8 cellular contexts compared by ENCODE assay signal in genomic region chr5:176122361-176122760, GRCh38.
A peak's percentile ranks its signal among the peaks of the same experiment; 100 is the strongest.
DNase-seq lines count a peak whose midpoint lies in the region; ATAC-seq, FAIRE-seq and TF ChIP-seq lines count a peak whose summit lies in the region.
"Not testable (repeated sequence)": the region's sequence is repeated elsewhere in the genome, so short reads cannot be mapped to it uniquely, and the experiment has no call there.

No MANE protein-coding gene starts in this region.

- not testable (repeated sequence) for H3K27me3 Mint-ChIP-seq in T-helper 17 cell

- not testable (repeated sequence) for H3K27me3 ChIP-seq in RWPE2 (ENCODE audit: insufficient read depth, poor library complexity, severe bottlenecking); SJCRH30; mammary epithelial cell (ENCODE audit: insufficient read depth, low read length); bronchial epithelial cell (ENCODE audit: control insufficient read depth, insufficient read depth, low read length); foreskin keratinocyte; keratinocyte (ENCODE audit: control insufficient read depth, extremely low read depth, insufficient read depth, low read length)

- dilution Hi-C loops in mammary epithelial cell (cut with HindIII; ENCODE audit: low sequenced_read_pairs); keratinocyte (cut with MboI; ENCODE audit: extremely low pct_ligation_motif_present, low sequenced_read_pairs): not testable (repeated sequence)

- H3K4me1 Mint-ChIP-seq in T-helper 17 cell, result not testable (repeated sequence)

- peak overlapping the region; percentile 49 for H3K27ac Mint-ChIP-seq in T-helper 17 cell

- BruUV-seq in mammary epithelial cell (replicated peaks; lab: Mats Ljungman, UMichigan), result not testable (repeated sequence)

- CTCF ChIA-PET in mammary epithelial cell (lab: Charles Lee; ENCODE audit: low non-redundant PET), result not testable (repeated sequence)

- H2AFZ ChIP-seq in mammary epithelial cell (ENCODE audit: low read depth, low read length); keratinocyte (ENCODE audit: control insufficient read depth, low read length): not testable (repeated sequence)

- DNase-seq in RWPE2 (ENCODE audit: low spot score); T-helper 17 cell: not testable (repeated sequence)
- DNase-seq in SJCRH30 (peak; percentile 20 to 44), mammary epithelial cell (peak; percentile 64), bronchial epithelial cell (ENCODE audit: low read depth) (peak; percentile 29), epithelial cell of esophagus (ENCODE audit: low read depth) (peak; percentile 22), foreskin keratinocyte (peak; percentile 37 to 67), keratinocyte (ENCODE audit: low read depth, low spot score) (peak; percentile 19)

- not testable (repeated sequence) for H3K4me1 ChIP-seq in RWPE2 (ENCODE audit: insufficient read depth, poor library complexity, severe bottlenecking); SJCRH30; mammary epithelial cell (ENCODE audit: insufficient read depth, low read length); foreskin keratinocyte; keratinocyte (ENCODE audit: control insufficient read depth, extremely low read depth, insufficient read depth, low read length)

- H4K20me1 ChIP-seq in mammary epithelial cell (ENCODE audit: insufficient read depth, low read length); keratinocyte (ENCODE audit: control insufficient read depth, extremely low read depth, insufficient read depth, low read length): not testable (repeated sequence)

- WGBS in mammary epithelial cell (ENCODE audit: low coverage, missing lambda C conversion rate), result 0% methylated on average over 1 of the region's 2 CpGs

- intact Hi-C loops in mammary epithelial cell (cut with micrococcal nuclease), result not testable (repeated sequence)

- not testable (repeated sequence) for H3K36me3 Mint-ChIP-seq in T-helper 17 cell (ENCODE audit: low read depth)

- not testable (repeated sequence) for H3K27ac ChIP-seq in RWPE2 (ENCODE audit: poor library complexity, severe bottlenecking); SJCRH30; mammary epithelial cell (ENCODE audit: insufficient read depth, low read depth, low read length); foreskin keratinocyte; keratinocyte (ENCODE audit: control insufficient read depth, insufficient read depth, low read length)

- not testable (repeated sequence) for H3K36me3 ChIP-seq in RWPE2 (ENCODE audit: low read depth); SJCRH30; mammary epithelial cell (ENCODE audit: insufficient read depth, low read length); bronchial epithelial cell (ENCODE audit: control insufficient read depth, insufficient read depth, low read length); keratinocyte (ENCODE audit: control insufficient read depth in 2 of 2, extremely low read depth in 1 of 2, insufficient read depth in 2 of 2, low read length in 2 of 2)

- peak; percentile 89 for ATAC-seq in RWPE2 (ENCODE audit: low read depth)
- ATAC-seq in T-helper 17 cell, result not testable (repeated sequence)
- peak; percentile 81 for ATAC-seq in foreskin keratinocyte

- H3K4me3 ChIP-seq in RWPE2 (ENCODE audit: severe bottlenecking); SJCRH30; mammary epithelial cell (replicated peaks in 1 of 3; ENCODE audit: insufficient read depth in 1 of 3, low read depth in 2 of 3, low read length in 3 of 3); bronchial epithelial cell (ENCODE audit: low read depth, low read length); epithelial cell of esophagus (ENCODE audit: low read length); keratinocyte (ENCODE audit: control insufficient read depth in 2 of 3, extremely low read depth in 1 of 3, insufficient read depth in 2 of 3, low read depth in 1 of 3, low read length in 3 of 3): not testable (repeated sequence)

- not testable (repeated sequence) for H3K4me3 Mint-ChIP-seq in T-helper 17 cell

- not testable (repeated sequence) for TF ChIP-seq CTCF in RWPE2 (IDR thresholded peaks at IDR 0.05; ENCODE audit: poor library complexity, severe bottlenecking); mammary epithelial cell (conservative IDR thresholded peaks at IDR 0.05 in 1 of 2, IDR thresholded peaks at IDR 0.05 in 1 of 2; ENCODE audit: extremely low read depth in 1 of 2, insufficient read depth in 1 of 2, low read depth in 1 of 2, low read length in 2 of 2); bronchial epithelial cell (IDR thresholded peaks at IDR 0.05; ENCODE audit: insufficient read depth, low read length, severe bottlenecking); epithelial cell of esophagus (IDR thresholded peaks at IDR 0.05; ENCODE audit: insufficient read depth, low read depth, low read length, missing control alignments); foreskin keratinocyte (conservative IDR thresholded peaks at IDR 0.05); keratinocyte (optimal IDR thresholded peaks at IDR 0.05 in 1 of 3, IDR thresholded peaks at IDR 0.05 in 1 of 3, conservative IDR thresholded peaks at IDR 0.05 in 1 of 3; ENCODE audit: extremely low read depth in 1 of 3, insufficient read depth in 2 of 3, low read length in 3 of 3)

- not testable (repeated sequence) for H3K9me1 ChIP-seq in keratinocyte (ENCODE audit: control insufficient read depth, extremely low read depth, insufficient read depth, low read length)

- not testable (repeated sequence) for H3K4me2 ChIP-seq in mammary epithelial cell (ENCODE audit: insufficient read depth, low read depth, low read length); keratinocyte (ENCODE audit: control insufficient read depth, extremely low read depth, insufficient read depth, low read depth, low read length)

- not testable (repeated sequence) for H3K79me2 ChIP-seq in mammary epithelial cell (ENCODE audit: insufficient read depth, low read length); keratinocyte (ENCODE audit: control insufficient read depth, insufficient read depth, low read length)

- FAIRE-seq in bronchial epithelial cell (lab: Jason Lieb, UNC), result not testable (repeated sequence)
- FAIRE-seq in keratinocyte (lab: Jason Lieb, UNC), result peak; percentile 86

- H3K9ac ChIP-seq in mammary epithelial cell (ENCODE audit: insufficient read depth, low read length); keratinocyte (ENCODE audit: control insufficient read depth, extremely low read depth, insufficient read depth, low read length): not testable (repeated sequence)

- H3K9me3 ChIP-seq in RWPE2 (ENCODE audit: severe bottlenecking); SJCRH30 (replicated peaks); T-helper 17 cell (ENCODE audit: control insufficient read depth, low read length, poor library complexity, severe bottlenecking); mammary epithelial cell (replicated peaks; ENCODE audit: insufficient read depth, low read length); keratinocyte (ENCODE audit: control insufficient read depth, low read depth, low read length): not testable (repeated sequence)

- in situ Hi-C loops in mammary epithelial cell (cut with MboI; ENCODE audit: low sequenced_read_pairs in 2 of 2), result not testable (repeated sequence)
